In the genomic region with DNA sequence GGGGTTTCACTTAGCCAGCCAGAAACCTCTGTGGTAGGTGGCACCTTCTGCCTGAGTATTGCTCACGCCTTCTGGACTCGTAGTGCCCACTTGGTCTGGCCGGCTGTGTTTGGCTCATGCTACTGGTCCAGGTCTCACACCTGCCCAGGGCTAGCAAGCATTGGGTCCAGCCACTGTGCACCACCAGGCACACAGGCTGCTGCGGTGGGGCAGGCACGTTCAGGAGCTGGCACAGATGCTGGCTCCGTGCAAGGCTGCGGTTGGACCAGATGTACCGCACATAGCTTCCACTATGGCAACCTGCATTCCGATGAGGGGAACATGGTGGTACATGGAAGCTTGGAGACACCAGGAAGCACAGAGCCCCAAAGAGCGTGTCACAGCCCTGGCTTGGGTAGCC, we compare ENCODE assay signal across 34 cellular contexts.
"Had no signal": no experiment of that assay in that cellular context is flagged by ENCODE, and none has a peak within 500 bp of the region (broad histone marks: within the 10 kb centered on the region; RNA-seq: fewer than 3 reads in every experiment).

No MANE protein-coding gene starts in this region.

- H3K36me3 ChIP-seq: adrenal gland, brain microvascular endothelial cell, breast epithelium had no signal

- H3K27me3 ChIP-seq: adrenal gland, body of pancreas, brain microvascular endothelial cell, breast epithelium had no signal

- H3K27ac ChIP-seq: adrenal gland, body of pancreas, brain microvascular endothelial cell, breast epithelium, VCaP had no signal

- H3K4me3 ChIP-seq: adrenal gland, body of pancreas, breast epithelium had no signal

- H3K4me1 ChIP-seq: adrenal gland, body of pancreas, breast epithelium had no signal

- ATAC-seq: activated CD8-positive, alpha-beta T cell treated with anti-CD3 and anti-CD28 coated beads for 36 hours; activated naive CD4-positive, alpha-beta T cell treated with anti-CD3 and anti-CD28 coated beads, Interleukin-2, amount 50 U/mL, for 72 hours; activated T-cell treated with anti-CD3 and anti-CD28 coated beads, Interleukin-2, amount 50 U/mL, for 4 hours; activated T-cell treated with anti-CD3 and anti-CD28 coated beads, Interleukin-2, amount 50 U/mL, for 72 hours; activated T-helper 17 cell treated with anti-CD3 and anti-CD28 coated beads, Interleukin-2, amount 50 U/mL, for 72 hours; body of pancreas had no signal

- H3K9me3 ChIP-seq: adrenal gland, body of pancreas had no signal

- DNase-seq: activated B cell treated with CpG ODN at 0.5 μM for 24 hours; activated CD4-positive, alpha-beta memory T cell treated with anti-CD3 and anti-CD28 coated beads for 36 hours; activated CD4-positive, alpha-beta T cell treated with anti-CD3 and anti-CD28 coated beads for 4 hours; activated CD4-positive, alpha-beta T cell treated with anti-CD3 and anti-CD28 coated beads, Interleukin-2, amount 10 ng/mL, durations not matched to agents 24 days and 14 days; activated CD4-positive, alpha-beta T cell treated with anti-CD3 and anti-CD28 coated beads, Interleukin-2, amount 50 U/mL, for 1 hour; activated CD4-positive, alpha-beta T cell treated with anti-CD3 and anti-CD28 coated beads, Interleukin-2, amount 50 U/mL, for 4 hours; activated CD4-positive, CD25-positive, alpha-beta regulatory T cell treated with anti-CD3 and anti-CD28 coated beads, Interleukin-2, amount 50 U/mL, for 72 hours; activated CD8-positive, alpha-beta memory T cell treated with anti-CD3 and anti-CD28 coated beads, Interleukin-2, amount 50 U/mL, for 4 hours; activated CD8-positive, alpha-beta T cell treated with anti-CD3 and anti-CD28 coated beads for 36 hours; activated effector memory CD4-positive, alpha-beta T cell treated with anti-CD3 and anti-CD28 coated beads, Interleukin-2, amount 50 U/mL, for 16 hours; activated gamma-delta T cell treated with Interleukin-2 at 50 U/mL for 16 hours; activated naive CD4-positive, alpha-beta T cell; activated naive CD4-positive, alpha-beta T cell treated with anti-CD3 and anti-CD28 coated beads for 36 hours; activated naive CD4-positive, alpha-beta T cell treated with anti-CD3 and anti-CD28 coated beads, Interleukin-2, amount 50 U/mL, for 16 hours; activated naive CD8-positive, alpha-beta T cell treated with anti-CD3 and anti-CD28 coated beads for 36 hours; activated T-cell treated with anti-CD3 and anti-CD28 coated beads for 4 hours; activated T-cell treated with anti-CD3 and anti-CD28 coated beads, Interleukin-2, amount 50 U/mL, for 1 hour; activated T-cell treated with anti-CD3 and anti-CD28 coated beads, Interleukin-2, amount 50 U/mL, for 4 hours; activated T-cell treated with anti-CD3 and anti-CD28 coated beads, Interleukin-2, amount 50 U/mL, for 72 hours; adrenal gland; amniotic stem cell; aorta; body of pancreas; brain microvascular endothelial cell; central memory CD4-positive, alpha-beta T cell; T-helper 1 cell; T-helper 2 cell; T-helper 9 cell had no signal

- FAIRE-seq: astrocyte, TTC549 had no signal
